In the genomic region with DNA sequence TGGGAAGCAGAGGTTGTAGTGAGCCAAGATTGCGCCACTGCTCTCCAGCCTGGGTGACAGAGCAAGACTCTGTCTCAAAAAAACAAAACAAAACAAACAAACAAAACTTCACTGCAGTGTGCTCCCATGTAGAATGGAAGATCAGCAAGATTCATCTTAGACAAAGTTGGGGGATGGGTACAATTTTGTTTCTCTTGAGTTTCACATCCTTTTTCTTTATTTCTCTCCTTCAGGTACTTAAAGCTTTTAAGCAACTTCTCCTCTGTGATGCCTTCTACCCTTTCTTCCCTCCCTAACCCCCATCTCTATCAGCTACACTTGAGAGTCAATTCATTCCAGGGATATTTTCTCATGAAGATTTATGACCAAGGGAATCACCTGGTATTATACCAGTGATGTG, we compare ENCODE assay signal across 20 cellular contexts.
"Had no signal": no experiment of that assay in that cellular context is flagged by ENCODE, and none has a peak within 500 bp of the region (broad histone marks: within the 10 kb centered on the region; RNA-seq: fewer than 3 reads in every experiment).

No MANE protein-coding gene starts in this region.

- H3K27ac Mint-ChIP-seq: activated naive CD8-positive, alpha-beta T cell treated with anti-CD3 and anti-CD28 coated beads, Interleukin-2, amount 10 ng/mL, durations not matched to agents 7 days and 5 days; natural killer cell; stimulated activated effector memory CD8-positive, alpha-beta T cell treated with anti-CD3 and anti-CD28 coated beads, Interleukin-12 subunit alpha, Interleukin-12 subunit beta, amount 100 ng/mL, for 72 hours; WTC11 had no signal

- H3K36me3 Mint-ChIP-seq: activated naive CD8-positive, alpha-beta T cell treated with anti-CD3 and anti-CD28 coated beads, Interleukin-2, amount 10 ng/mL, durations not matched to agents 7 days and 5 days; natural killer cell; stimulated activated effector memory CD8-positive, alpha-beta T cell treated with anti-CD3 and anti-CD28 coated beads, Interleukin-12 subunit alpha, Interleukin-12 subunit beta, amount 100 ng/mL, for 72 hours; WTC11 had no signal

- H3K9me3 Mint-ChIP-seq: activated naive CD8-positive, alpha-beta T cell treated with anti-CD3 and anti-CD28 coated beads, Interleukin-2, amount 10 ng/mL, durations not matched to agents 7 days and 5 days; natural killer cell; stimulated activated effector memory CD8-positive, alpha-beta T cell treated with anti-CD3 and anti-CD28 coated beads, Interleukin-12 subunit alpha, Interleukin-12 subunit beta, amount 100 ng/mL, for 72 hours; WTC11 had no signal

- H3K4me1 ChIP-seq: tibial nerve, uterus had no signal

- H3K4me1 Mint-ChIP-seq: stimulated activated effector memory CD8-positive, alpha-beta T cell treated with anti-CD3 and anti-CD28 coated beads, Interleukin-12 subunit alpha, Interleukin-12 subunit beta, amount 100 ng/mL, for 72 hours had no signal

- H3K9me3 ChIP-seq: esophagus squamous epithelium, tibial nerve, uterus had no signal

- ATAC-seq: left ventricle myocardium superior; natural killer cell; stimulated activated effector memory CD8-positive, alpha-beta T cell treated with anti-CD3 and anti-CD28 coated beads, Interleukin-12 subunit alpha, Interleukin-12 subunit beta, amount 100 ng/mL, for 72 hours; WTC11 had no signal

- H3K36me3 ChIP-seq: esophagus squamous epithelium, tibial nerve, uterus had no signal

- H3K27me3 ChIP-seq: esophagus squamous epithelium, uterus had no signal

- DNase-seq: activated CD4-positive, alpha-beta T cell treated with anti-CD3 and anti-CD28 coated beads for 48 hours; activated CD8-positive, alpha-beta memory T cell treated with anti-CD3 and anti-CD28 coated beads, Interleukin-2, amount 50 U/mL, for 48 hours; activated naive CD4-positive, alpha-beta T cell; activated naive CD8-positive, alpha-beta T cell treated with anti-CD3 and anti-CD28 coated beads, Interleukin-2, amount 10 ng/mL, durations not matched to agents 7 days and 5 days; aorta; cortex of kidney; effector CD8-positive, alpha-beta T cell; esophagus squamous epithelium; kidney glomerular epithelial cell; left ventricle myocardium superior; mesenchymal stem cell; natural killer cell; nucleus accumbens; posterior cingulate gyrus; retina; stimulated activated CD4-positive, alpha-beta T cell treated with anti-CD3 and anti-CD28 coated beads, Interleukin-12 subunit alpha, Interleukin-12 subunit beta, amount 100 ng/mL, for 4 hours; uterus had no signal

- H3K4me3 Mint-ChIP-seq: activated naive CD8-positive, alpha-beta T cell treated with anti-CD3 and anti-CD28 coated beads, Interleukin-2, amount 10 ng/mL, durations not matched to agents 7 days and 5 days; natural killer cell; stimulated activated effector memory CD8-positive, alpha-beta T cell treated with anti-CD3 and anti-CD28 coated beads, Interleukin-12 subunit alpha, Interleukin-12 subunit beta, amount 100 ng/mL, for 72 hours; WTC11 had no signal

- H3K27ac ChIP-seq: esophagus squamous epithelium, tibial nerve, uterus had no signal

- H3K4me3 ChIP-seq: esophagus squamous epithelium, tibial nerve, uterus had no signal
